ENCODE assay signal across 24 cellular contexts in the genomic region with DNA sequence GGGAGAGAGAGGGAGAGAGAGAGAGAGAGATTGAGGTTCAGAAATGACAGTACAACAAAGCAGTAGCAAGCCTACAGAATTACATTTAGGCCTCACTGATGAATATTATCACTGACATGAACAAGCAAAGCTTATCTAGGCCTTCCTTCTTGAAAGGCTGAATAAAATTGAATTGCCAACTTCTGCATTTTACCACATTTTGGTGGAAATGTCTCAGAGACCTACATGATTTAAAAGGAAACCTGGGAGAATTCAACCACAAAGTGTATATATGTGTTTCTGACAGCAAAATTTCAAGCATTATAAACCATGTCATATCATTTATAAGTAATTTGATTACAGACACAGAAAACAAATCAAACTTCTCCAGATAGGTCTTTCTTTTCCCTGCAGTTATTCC.
A peak's percentile ranks its signal among the peaks of the same experiment; 100 is the strongest.
DNase-seq lines count a peak whose midpoint lies in the region; ATAC-seq, FAIRE-seq and TF ChIP-seq lines count a peak whose summit lies in the region.
"Had no signal": no experiment of that assay in that cellular context is flagged by ENCODE, and none has a peak within 500 bp of the region (broad histone marks: within the 10 kb centered on the region; RNA-seq: fewer than 3 reads in every experiment).

No MANE protein-coding gene starts in this region.

- H3K27me3 ChIP-seq in K562 (ENCODE audit: control insufficient read depth in 2 of 2, insufficient read depth in 2 of 2, low read length in 2 of 2) (no peaks in the 10 kb centered on the region), iPS-20b (ENCODE audit: insufficient read depth, low read length) (no peaks in the 10 kb centered on the region), stomach smooth muscle (ENCODE audit: control insufficient read depth in 1 of 2, insufficient read depth in 2 of 2, low read length in 2 of 2) (peaks cover 0 to 3% of the 10 kb centered on the region in 2 donors), small intestine (ENCODE audit: control insufficient read depth in 2 of 2, insufficient read depth in 2 of 2, low read length in 2 of 2) (no peaks in the 10 kb centered on the region)
- H3K27me3 ChIP-seq: BLaER1 treated with 17β-estradiol and CSF1 and Interleukin-3, amounts not matched to agents 10 nM and 100 nM; tibial artery had no signal

- no peak overlapping the region for H3K9ac ChIP-seq in K562 (ENCODE audit: insufficient read depth in 1 of 2, low read depth in 2 of 2, low read length in 2 of 2)
- H3K9ac ChIP-seq in iPS-20b (ENCODE audit: low read depth, low read length): peak overlapping the region; percentile 52; the same call in 1 of the 2 replicates
- H3K9ac ChIP-seq in stomach smooth muscle (ENCODE audit: low read length in 2 of 2): peak overlapping the region in 1 of 2 donors; percentile 48
- H3K9ac ChIP-seq: BLaER1 treated with 17β-estradiol and CSF1 and Interleukin-3, amounts not matched to agents 10 nM and 100 nM had no signal

- H3K4me2 ChIP-seq in K562 (ENCODE audit: insufficient read depth, low read length): no peak overlapping the region
- H3K4me2 ChIP-seq: BLaER1 treated with 17β-estradiol and CSF1 and Interleukin-3, amounts not matched to agents 10 nM and 100 nM; PC-9 had no signal

- in situ Hi-C loops in K562 (cut with MboI): no loop called here

- no peaks in the 10 kb centered on the region for H3K79me2 ChIP-seq in K562 (ENCODE audit: control insufficient read depth, insufficient read depth, low read length)

- 0 out of 3 replicates have a peak overlapping the region, but pooled peaks have one; percentile 11 for H3K27ac ChIP-seq in K562 (ENCODE audit: extremely low read depth, low read depth, low read length)
- no peak overlapping the region for H3K27ac ChIP-seq in iPS-20b (ENCODE audit: low read length)
- H3K27ac ChIP-seq in stomach smooth muscle (ENCODE audit: low read length): peak overlapping the region; percentile 50
- no peak overlapping the region for H3K27ac ChIP-seq in small intestine (ENCODE audit: low read depth in 1 of 2, low read length in 1 of 2)
- H3K27ac ChIP-seq: BLaER1 treated with 17β-estradiol and CSF1 and Interleukin-3, amounts not matched to agents 10 nM and 100 nM; PC-9; prostate gland; tibial artery had no signal

- no peaks in the 10 kb centered on the region for H3K9me1 ChIP-seq in K562 (ENCODE audit: control insufficient read depth, insufficient read depth, low read length)

- no peak for TF ChIP-seq POLR2A in K562 (conservative IDR thresholded peaks at IDR 0.05)

- no peaks in the 10 kb centered on the region for H3K36me3 ChIP-seq in K562 (ENCODE audit: control insufficient read depth, insufficient read depth, low read length)
- H3K36me3 ChIP-seq in iPS-20b (ENCODE audit: insufficient read depth, low read depth, low read length): no peaks in the 10 kb centered on the region
- no peaks in the 10 kb centered on the region for H3K36me3 ChIP-seq in stomach smooth muscle (ENCODE audit: control insufficient read depth in 2 of 2, insufficient read depth in 2 of 2, low read length in 2 of 2)
- H3K36me3 ChIP-seq in small intestine (ENCODE audit: control insufficient read depth in 2 of 2, insufficient read depth in 2 of 2, low read length in 2 of 2): no peaks in the 10 kb centered on the region
- H3K36me3 ChIP-seq: BLaER1 treated with 17β-estradiol and CSF1 and Interleukin-3, amounts not matched to agents 10 nM and 100 nM; prostate gland; tibial artery had no signal

- CTCF ChIA-PET in K562 (lab: Yijun Ruan, JAX; ENCODE audit: low intra/inter-chr PET ratio): no interaction called here

- H3K4me3 ChIP-seq in K562: no peak overlapping the region
- H3K4me3 ChIP-seq in iPS-20b (ENCODE audit: low read length): no peak overlapping the region
- H3K4me3 ChIP-seq in stomach smooth muscle (ENCODE audit: low read length in 2 of 2): no peak overlapping the region
- H3K4me3 ChIP-seq in small intestine (ENCODE audit: low read depth in 1 of 2, low read length in 2 of 2): no peak overlapping the region
- H3K4me3 ChIP-seq: BLaER1 treated with 17β-estradiol and CSF1 and Interleukin-3, amounts not matched to agents 10 nM and 100 nM; PC-9; prostate gland; tibial artery had no signal

- H2AFZ ChIP-seq in K562 (ENCODE audit: low read depth, low read length): no peak overlapping the region; the same call in 1 of the 2 replicates
- H2AFZ ChIP-seq: PC-9 had no signal

- H3K4me1 ChIP-seq in K562 (replicated peaks in 1 of 2; ENCODE audit: control insufficient read depth in 2 of 2, insufficient read depth in 2 of 2, low read length in 2 of 2) (no peaks in the 10 kb centered on the region; a peak in 1 of 5 replicates), iPS-20b (ENCODE audit: insufficient read depth, low read length) (peaks cover 26% of the 10 kb centered on the region; the same call in 1 of the 2 replicates), stomach smooth muscle (ENCODE audit: control insufficient read depth, insufficient read depth, low read length) (peaks cover 11% of the 10 kb centered on the region), small intestine (ENCODE audit: control insufficient read depth in 2 of 2, insufficient read depth in 1 of 2, low read depth in 1 of 2, low read length in 1 of 2) (no peaks in the 10 kb centered on the region)
- H3K4me1 ChIP-seq: prostate gland, tibial artery had no signal

- intact Hi-C loops in K562 (cut with micrococcal nuclease): no loop called here

- no peak for ATAC-seq in K562
- no peak for ATAC-seq in HG03378 (IDR thresholded peaks at IDR 0.05; ENCODE audit: unreplicated experiment)
- ATAC-seq: activated naive CD8-positive, alpha-beta T cell treated with anti-CD3 and anti-CD28 coated beads, Interleukin-2, amount 50 U/mL, for 24 hours; left colon had no signal

- H3K9me3 ChIP-seq in K562 (replicated peaks; ENCODE audit: control insufficient read depth, insufficient read depth, low read depth, low read length): no peaks in the 10 kb centered on the region
- H3K9me3 ChIP-seq in iPS-20b (ENCODE audit: insufficient read depth, low read depth, low read length): no peaks in the 10 kb centered on the region
- no peaks in the 10 kb centered on the region for H3K9me3 ChIP-seq in stomach smooth muscle (ENCODE audit: control insufficient read depth in 2 of 2, low read length in 2 of 2)
- no peaks in the 10 kb centered on the region for H3K9me3 ChIP-seq in small intestine (ENCODE audit: control insufficient read depth, low read depth)
- H3K9me3 ChIP-seq: BLaER1 treated with 17β-estradiol and CSF1 and Interleukin-3, amounts not matched to agents 10 nM and 100 nM; prostate gland; tibial artery had no signal

- TF ChIP-seq EP300 in K562 (IDR thresholded peaks at IDR 0.05; ENCODE audit: low read length): no peak

- no peak for TF ChIP-seq RAD21 in K562 (CRISPR knock-in tag; conservative IDR thresholded peaks at IDR 0.05 in 1 of 2, IDR thresholded peaks at IDR 0.05 in 1 of 2)

- no peaks in the 10 kb centered on the region for H4K20me1 ChIP-seq in K562 (replicated peaks; ENCODE audit: control insufficient read depth, insufficient read depth, low read length)
- H4K20me1 ChIP-seq: BLaER1 treated with 17β-estradiol and CSF1 and Interleukin-3, amounts not matched to agents 10 nM and 100 nM had no signal

- POLR2A ChIA-PET in K562 (lab: Yijun Ruan, JAX): interaction anchor here (1.0 kb wide), 1 partner anchor 422 kb away, joined by 4 read pairs; no protein-coding TSS in a partner anchor

- FAIRE-seq in K562 (lab: Jason Lieb, UNC) (no peak), small intestine (lab: Jason Lieb, UNC) (no peak)

- DNase-seq in OCI-M1 (lab: John Stamatoyannopoulos, UW): peak; percentile 74
- DNase-seq in K562 (ENCODE audit: extremely low read depth in 1 of 4, low spot score in 3 of 4): no peak
- no peak for DNase-seq in small intestine
- no peak for DNase-seq in DMS153 treated with DMSO at 0.1 percent for 48 hours (lab: John Stamatoyannopoulos, UW; ENCODE audit: unreplicated experiment)
- DNase-seq: activated CD4-positive, alpha-beta T cell treated with anti-CD3 and anti-CD28 coated beads for 4 hours; activated CD8-positive, alpha-beta memory T cell treated with anti-CD3 and anti-CD28 coated beads for 24 hours; activated gamma-delta T cell; activated naive CD8-positive, alpha-beta T cell treated with anti-CD3 and anti-CD28 coated beads, Interleukin-2, amount 50 U/mL, for 24 hours; activated T-cell treated with anti-CD3 and anti-CD28 coated beads, Interleukin-2, amount 50 U/mL, for 1 hour; DMS53; effector CD4-positive, alpha-beta T cell; IMR-90; left colon; NCI-H1048; NCI-H1694 treated with DMSO at 0.1 percent for 48 hours; NCI-H2171; NCI-H510A treated with DMSO at 0.1 percent for 48 hours had no signal

- BruUV-seq in K562 (replicated peaks; lab: Mats Ljungman, UMichigan): no TSS peak

- TF ChIP-seq CTCF in K562 (IDR thresholded peaks at IDR 0.05 in 2 of 3, conservative IDR thresholded peaks at IDR 0.05 in 1 of 3; ENCODE audit: insufficient read depth in 2 of 3, low read depth in 1 of 3, low read length in 3 of 3): no peak

Comparison
In these comparisons a context has a peak if more than half of its experiments do, and no peak if none do; other contexts are left out.
1. H3K27ac ChIP-seq: peak in K562 (single experiment) and stomach smooth muscle (single experiment); none in iPS-20b (single experiment) and small intestine (0 of 2).